In the genomic region with DNA sequence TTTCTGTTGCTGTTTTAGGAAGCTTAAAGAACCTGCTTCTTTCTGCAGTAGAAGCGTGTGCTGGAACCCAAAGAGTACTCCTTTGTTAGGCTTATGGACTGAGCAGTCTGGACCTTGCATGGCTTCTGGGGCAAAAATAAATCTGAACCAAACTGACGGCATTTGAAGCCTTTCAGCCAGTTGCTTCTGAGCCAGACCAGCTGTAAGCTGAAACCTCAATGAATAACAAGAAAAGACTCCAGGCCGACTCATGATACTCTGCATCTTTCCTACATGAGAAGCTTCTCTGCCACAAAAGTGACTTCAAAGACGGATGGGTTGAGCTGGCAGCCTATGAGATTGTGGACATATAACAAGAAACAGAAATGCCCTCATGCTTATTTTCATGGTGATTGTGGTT, we compare ENCODE assay signal across 11 cellular contexts.
DNase-seq lines count a peak whose midpoint lies in the region; ATAC-seq and TF ChIP-seq lines count a peak whose summit lies in the region.
"Had no signal": no experiment of that assay in that cellular context is flagged by ENCODE, and none has a peak within 500 bp of the region (broad histone marks: within the 10 kb centered on the region; RNA-seq: fewer than 3 reads in every experiment).

No MANE protein-coding gene starts in this region.

- CTCF ChIA-PET in activated CD4-positive, alpha-beta T cell treated with anti-CD3 and anti-CD28 coated beads, Interleukin-2, amount 10 ng/mL, durations not matched to agents 7 days and 5 days (lab: Charles Lee), result interaction anchor here (1.5 kb wide), 1 partner anchor 26 kb away, joined by 3 read pairs; no protein-coding TSS in a partner anchor

- H3K36me3 ChIP-seq in adipocyte (ENCODE audit: control insufficient read depth, insufficient read depth, low read length, severe bottlenecking), result no peaks in the 10 kb centered on the region
- peaks cover 69% of the 10 kb centered on the region for H3K36me3 ChIP-seq in cardiac muscle cell
- no peaks in the 10 kb centered on the region for H3K36me3 ChIP-seq in mucosa of descending colon (ENCODE audit: low read depth)
- H3K36me3 ChIP-seq: transverse colon had no signal

- intact Hi-C loops in mucosa of descending colon (cut with DNase I, micrococcal nuclease), result no loop called here

- H3K4me3 Mint-ChIP-seq in activated CD4-positive, alpha-beta T cell treated with anti-CD3 and anti-CD28 coated beads, Interleukin-2, amount 10 ng/mL, durations not matched to agents 7 days and 5 days, result no peak overlapping the region

- H3K27ac ChIP-seq in cardiac muscle cell, result peak overlapping the region; percentile 7

- peaks cover 30% of the 10 kb centered on the region for H3K4me1 ChIP-seq in adipocyte (ENCODE audit: control insufficient read depth, insufficient read depth, low read length)
- no peaks in the 10 kb centered on the region for H3K4me1 ChIP-seq in cardiac muscle cell (ENCODE audit: low read depth)
- H3K4me1 ChIP-seq in mucosa of descending colon (ENCODE audit: low read depth), result no peaks in the 10 kb centered on the region
- H3K4me1 ChIP-seq: transverse colon had no signal

- no peak overlapping the region for H3K27ac Mint-ChIP-seq in activated CD4-positive, alpha-beta T cell treated with anti-CD3 and anti-CD28 coated beads, Interleukin-2, amount 10 ng/mL, durations not matched to agents 7 days and 5 days

- POLR2A ChIA-PET in activated CD4-positive, alpha-beta T cell treated with anti-CD3 and anti-CD28 coated beads, Interleukin-2, amount 10 ng/mL, durations not matched to agents 7 days and 5 days (lab: Charles Lee), result no interaction called here

- no peak overlapping the region for H3K4me3 ChIP-seq in adipocyte (ENCODE audit: low read length)
- H3K4me3 ChIP-seq in cardiac muscle cell, result no peak overlapping the region
- H3K4me3 ChIP-seq in mucosa of descending colon, result no peak overlapping the region
- H3K4me3 ChIP-seq: transverse colon had no signal

- no peak for TF ChIP-seq CTCF in cardiac muscle cell (IDR thresholded peaks at IDR 0.05; ENCODE audit: low read depth, low read length)
- no peak for TF ChIP-seq CTCF in mucosa of descending colon (IDR thresholded peaks at IDR 0.05)

- no peaks in the 10 kb centered on the region for H3K9me3 Mint-ChIP-seq in activated CD4-positive, alpha-beta T cell treated with anti-CD3 and anti-CD28 coated beads, Interleukin-2, amount 10 ng/mL, durations not matched to agents 7 days and 5 days

- no peaks in the 10 kb centered on the region for H3K9me3 ChIP-seq in adipocyte (ENCODE audit: control insufficient read depth, low read length)
- no peaks in the 10 kb centered on the region for H3K9me3 ChIP-seq in cardiac muscle cell (ENCODE audit: low read depth)
- no peaks in the 10 kb centered on the region for H3K9me3 ChIP-seq in mucosa of descending colon
- H3K9me3 ChIP-seq: transverse colon had no signal

- DNase-seq in GM04503 (ENCODE audit: low read depth) (peak; percentile 91), adipocyte (ENCODE audit: low read depth) (peak; percentile 93), cardiac muscle cell (ENCODE audit: low read depth in 1 of 2, low spot score in 1 of 2) (peak in 1 of 2 donors; percentile 81), renal cortical epithelial cell (ENCODE audit: low read depth) (peak; percentile 69), mucosa of descending colon (no peak)
- DNase-seq in activated CD8-positive, alpha-beta memory T cell treated with anti-CD3 and anti-CD28 coated beads, Interleukin-2, amount 50 U/mL, for 48 hours, result no peak
- no peak for DNase-seq in activated CD4-positive, alpha-beta T cell treated with anti-CD3 and anti-CD28 coated beads, Interleukin-2, amount 10 ng/mL, durations not matched to agents 7 days and 5 days
- DNase-seq: NCI-H446 treated with DMSO at 0.1 percent for 48 hours; stimulated activated CD4-positive, alpha-beta T cell treated with anti-CD3 and anti-CD28 coated beads, Interleukin-4, amount 100 ng/mL, for 1 hour; transverse colon had no signal

- no peak overlapping the region for H3K9ac ChIP-seq in adipocyte (ENCODE audit: low read length)

- H3K36me3 Mint-ChIP-seq in activated CD4-positive, alpha-beta T cell treated with anti-CD3 and anti-CD28 coated beads, Interleukin-2, amount 10 ng/mL, durations not matched to agents 7 days and 5 days (ENCODE audit: low read depth), result no peaks in the 10 kb centered on the region

- ATAC-seq in HG03045 (IDR thresholded peaks at IDR 0.05; ENCODE audit: unreplicated experiment), result no peak
- no peak for ATAC-seq in mucosa of descending colon

- H3K4me1 Mint-ChIP-seq in activated CD4-positive, alpha-beta T cell treated with anti-CD3 and anti-CD28 coated beads, Interleukin-2, amount 10 ng/mL, durations not matched to agents 7 days and 5 days, result no peaks in the 10 kb centered on the region

- H3K27me3 Mint-ChIP-seq in activated CD4-positive, alpha-beta T cell treated with anti-CD3 and anti-CD28 coated beads, Interleukin-2, amount 10 ng/mL, durations not matched to agents 7 days and 5 days, result peaks cover 23% of the 10 kb centered on the region

- H3K27me3 ChIP-seq in adipocyte (replicated peaks; ENCODE audit: control insufficient read depth, insufficient read depth, low read length) (no peaks in the 10 kb centered on the region), cardiac muscle cell (no peaks in the 10 kb centered on the region)
- H3K27me3 ChIP-seq: transverse colon had no signal

Comparison
In these comparisons a context has a peak if more than half of its experiments do, and no peak if none do; other contexts are left out.
1. DNase-seq: peak in GM04503 (single experiment), adipocyte (single experiment) and renal cortical epithelial cell (single experiment); none in activated CD8-positive, alpha-beta memory T cell treated with anti-CD3 and anti-CD28 coated beads, Interleukin-2, amount 50 U/mL, for 48 hours (single experiment), activated CD4-positive, alpha-beta T cell treated with anti-CD3 and anti-CD28 coated beads, Interleukin-2, amount 10 ng/mL, durations not matched to agents 7 days and 5 days (single experiment) and mucosa of descending colon (0 of 3).